In the genomic region with DNA sequence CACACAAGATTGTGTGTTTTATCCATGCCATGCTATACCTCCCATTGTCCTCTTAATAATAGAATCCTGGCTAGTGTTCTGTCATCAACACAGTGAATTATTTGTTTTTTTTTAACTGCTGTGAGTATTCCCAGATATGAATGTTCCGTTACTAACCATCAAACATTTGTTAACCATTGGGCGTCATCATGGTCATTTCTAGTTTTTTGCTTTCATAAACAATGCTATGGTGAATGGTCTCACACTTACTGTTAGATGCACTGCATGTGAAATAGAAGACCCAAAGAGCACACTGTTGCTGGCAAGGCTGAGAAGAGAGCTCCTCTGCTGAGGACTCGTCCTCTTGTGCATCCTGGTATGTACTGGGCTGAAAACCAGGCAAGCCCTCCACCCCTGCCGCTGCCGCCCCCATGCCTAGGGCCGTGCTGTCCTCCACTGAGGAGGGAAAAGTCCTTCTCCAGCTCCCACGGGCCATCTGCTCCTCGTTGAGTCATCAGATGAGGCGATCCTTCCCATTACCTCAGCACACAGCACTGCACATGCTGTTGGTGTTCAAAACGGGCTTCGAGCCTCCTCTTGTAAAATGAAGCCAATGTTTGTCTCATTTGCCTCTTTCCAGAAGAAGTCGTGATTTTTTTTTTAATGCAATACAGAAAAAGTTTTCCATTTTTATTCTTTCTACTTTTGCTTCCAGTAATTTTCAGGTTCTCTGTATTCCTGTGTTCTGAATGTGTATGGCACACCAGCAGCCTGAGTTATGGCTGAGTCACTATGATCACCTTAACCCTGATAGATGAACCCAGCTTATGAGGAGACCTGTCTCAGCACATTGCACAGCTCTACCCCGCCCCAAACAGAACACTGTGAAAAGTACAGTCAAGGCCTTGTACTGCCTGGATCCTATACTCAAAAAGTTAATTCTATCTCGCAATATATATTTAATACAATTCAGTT, we compare ENCODE assay signal across 9 cellular contexts.
A peak's percentile ranks its signal among the peaks of the same experiment; 100 is the strongest.
DNase-seq lines count a peak whose midpoint lies in the region; ATAC-seq and TF ChIP-seq lines count a peak whose summit lies in the region.
"Had no signal": no experiment of that assay in that cellular context is flagged by ENCODE, and none has a peak within 500 bp of the region (broad histone marks: within the 10 kb centered on the region; RNA-seq: fewer than 3 reads in every experiment).

No MANE protein-coding gene starts in this region.

- H3K36me3 ChIP-seq in Caco-2 (ENCODE audit: control insufficient read depth, insufficient read depth, low read length): no peaks in the 10 kb centered on the region
- H3K36me3 ChIP-seq: neutrophil had no signal

- peaks cover 6% of the 10 kb centered on the region for H3K36me3 Mint-ChIP-seq in Caco-2 (ENCODE audit: insufficient read depth, unreplicated experiment)
- H3K36me3 Mint-ChIP-seq in osteocyte (ENCODE audit: unreplicated experiment): peaks cover 10% of the 10 kb centered on the region
- no peaks in the 10 kb centered on the region for H3K36me3 Mint-ChIP-seq in activated CD8-positive, alpha-beta T cell treated with anti-CD3 and anti-CD28 coated beads, Interleukin-2, amount 10 ng/mL, durations not matched to agents 7 days and 5 days (ENCODE audit: low read depth)

- H3K4me1 Mint-ChIP-seq in Caco-2 (ENCODE audit: low read depth, unreplicated experiment) (peaks cover 32% of the 10 kb centered on the region), osteocyte (ENCODE audit: unreplicated experiment) (peaks cover 70% of the 10 kb centered on the region)
- H3K4me1 Mint-ChIP-seq in activated CD8-positive, alpha-beta T cell treated with anti-CD3 and anti-CD28 coated beads, Interleukin-2, amount 10 ng/mL, durations not matched to agents 7 days and 5 days (ENCODE audit: low read depth): peaks cover 5% of the 10 kb centered on the region

- no peak for TF ChIP-seq CTCF in Caco-2 (IDR thresholded peaks at IDR 0.05; ENCODE audit: insufficient read depth in 1 of 2, low read depth in 1 of 2, low read length in 1 of 2, severe bottlenecking in 1 of 2, unreplicated experiment in 1 of 2)
- TF ChIP-seq CTCF in RWPE1 (conservative IDR thresholded peaks at IDR 0.05; ENCODE audit: low read depth): no peak
- TF ChIP-seq CTCF in fibroblast of mammary gland (conservative IDR thresholded peaks at IDR 0.05; ENCODE audit: control insufficient read depth, insufficient read depth, low read depth, low read length): no peak
- TF ChIP-seq CTCF in osteocyte (IDR thresholded peaks at IDR 0.05): no peak

- CTCF ChIA-PET in Caco-2 (lab: Charles Lee) (interaction anchor here (1.1 kb wide), 1 partner anchor 130 kb away, joined by 3 read pairs; no protein-coding TSS in a partner anchor), RWPE1 (lab: Yijun Ruan, JAX) (interaction anchor here (0.6 kb wide), 1 partner anchor 165 kb away, joined by 3 read pairs; no protein-coding TSS in a partner anchor)
- CTCF ChIA-PET in activated CD8-positive, alpha-beta T cell treated with anti-CD3 and anti-CD28 coated beads, Interleukin-2, amount 10 ng/mL, durations not matched to agents 7 days and 5 days (lab: Charles Lee): interaction anchor here (0.6 to 1.4 kb wide), 2 partner anchors 11 to 185 kb away, joined by 3 to 5 read pairs; no protein-coding TSS in a partner anchor

- ATAC-seq in activated CD8-positive, alpha-beta T cell treated with anti-CD3 and anti-CD28 coated beads, Interleukin-2, amount 10 ng/mL, durations not matched to agents 7 days and 5 days: no peak
- ATAC-seq in GM18858 (IDR thresholded peaks at IDR 0.05; ENCODE audit: unreplicated experiment): no peak

- H3K4me3 Mint-ChIP-seq in Caco-2 (ENCODE audit: unreplicated experiment) (no peak overlapping the region), osteocyte (ENCODE audit: unreplicated experiment) (no peak overlapping the region)
- no peak overlapping the region for H3K4me3 Mint-ChIP-seq in activated CD8-positive, alpha-beta T cell treated with anti-CD3 and anti-CD28 coated beads, Interleukin-2, amount 10 ng/mL, durations not matched to agents 7 days and 5 days

- H3K4me3 ChIP-seq in Caco-2 (ENCODE audit: low read depth, low read length): no peak overlapping the region
- no peak overlapping the region for H3K4me3 ChIP-seq in fibroblast of mammary gland (ENCODE audit: control insufficient read depth, low read depth, low read length)

- DNase-seq in Caco-2: no peak
- DNase-seq in RWPE1 (ENCODE audit: low spot score): peak; percentile 75
- peak; percentile 96 for DNase-seq in fibroblast of mammary gland (ENCODE audit: low read depth)
- no peak for DNase-seq in osteocyte (ENCODE audit: extremely low spot score, unreplicated experiment)
- DNase-seq in activated CD8-positive, alpha-beta T cell treated with anti-CD3 and anti-CD28 coated beads, Interleukin-2, amount 10 ng/mL, durations not matched to agents 7 days and 5 days: no peak
- no peak for DNase-seq in ecto neural progenitor cell (ENCODE audit: low spot score)
- DNase-seq in GM19240 (ENCODE audit: insufficient read length, low spot score): no peak

- H3K9me3 ChIP-seq in Caco-2: no peaks in the 10 kb centered on the region
- H3K9me3 ChIP-seq: neutrophil had no signal

- POLR2A ChIA-PET in Caco-2 (lab: Charles Lee): no interaction called here
- POLR2A ChIA-PET in RWPE1 (lab: Yijun Ruan, JAX; ENCODE audit: low non-redundant PET): no interaction called here
- POLR2A ChIA-PET in activated CD8-positive, alpha-beta T cell treated with anti-CD3 and anti-CD28 coated beads, Interleukin-2, amount 10 ng/mL, durations not matched to agents 7 days and 5 days (lab: Charles Lee): no interaction called here

- H3K27ac Mint-ChIP-seq in Caco-2 (ENCODE audit: unreplicated experiment): peak overlapping the region; percentile 63
- peak overlapping the region; percentile 79 for H3K27ac Mint-ChIP-seq in osteocyte (ENCODE audit: unreplicated experiment)
- H3K27ac Mint-ChIP-seq in activated CD8-positive, alpha-beta T cell treated with anti-CD3 and anti-CD28 coated beads, Interleukin-2, amount 10 ng/mL, durations not matched to agents 7 days and 5 days: no peak overlapping the region

- H3K27me3 Mint-ChIP-seq in Caco-2 (ENCODE audit: insufficient read depth, unreplicated experiment) (no peaks in the 10 kb centered on the region), osteocyte (ENCODE audit: unreplicated experiment) (no peaks in the 10 kb centered on the region)
- H3K27me3 Mint-ChIP-seq in activated CD8-positive, alpha-beta T cell treated with anti-CD3 and anti-CD28 coated beads, Interleukin-2, amount 10 ng/mL, durations not matched to agents 7 days and 5 days (ENCODE audit: low read depth): peaks cover 9% of the 10 kb centered on the region

- H3K4me1 ChIP-seq in Caco-2: peaks cover 20% of the 10 kb centered on the region

- intact Hi-C loops in Caco-2 (cut with micrococcal nuclease; ENCODE audit: unreplicated experiment): no loop called here

- peak overlapping the region; percentile 85 for H3K27ac ChIP-seq in RWPE1
- H3K27ac ChIP-seq: neutrophil had no signal

- no peaks in the 10 kb centered on the region for H3K9me3 Mint-ChIP-seq in Caco-2 (ENCODE audit: unreplicated experiment)
- no peaks in the 10 kb centered on the region for H3K9me3 Mint-ChIP-seq in osteocyte (ENCODE audit: unreplicated experiment)
- no peaks in the 10 kb centered on the region for H3K9me3 Mint-ChIP-seq in activated CD8-positive, alpha-beta T cell treated with anti-CD3 and anti-CD28 coated beads, Interleukin-2, amount 10 ng/mL, durations not matched to agents 7 days and 5 days (ENCODE audit: insufficient read depth)

- BruUV-seq in Caco-2 (replicated peaks; lab: Mats Ljungman, UMichigan): no TSS peak

- no peaks in the 10 kb centered on the region for H3K27me3 ChIP-seq in Caco-2 (replicated peaks; ENCODE audit: control insufficient read depth, insufficient read depth, low read length)
- H3K27me3 ChIP-seq: neutrophil had no signal

Comparison
In these comparisons a context has a peak if more than half of its experiments do, and no peak if none do; other contexts are left out.
1. DNase-seq: peak in RWPE1 (single experiment) and fibroblast of mammary gland (single experiment); none in Caco-2 (0 of 2), osteocyte (single experiment), activated CD8-positive, alpha-beta T cell treated with anti-CD3 and anti-CD28 coated beads, Interleukin-2, amount 10 ng/mL, durations not matched to agents 7 days and 5 days (single experiment), ecto neural progenitor cell (single experiment) and GM19240 (single experiment).